ENCODE assay signal across 19 cellular contexts in genomic region chr1:23895082-23895481, GRCh38. TPM values are rescaled to one million over a fixed set of nuclear protein-coding genes. Genes with fewer than 3 reads are reported as not detected.
DNase-seq lines count a peak whose midpoint lies in the region; ATAC-seq and TF ChIP-seq lines count a peak whose summit lies in the region.
"Had no signal": no experiment of that assay in that cellular context is flagged by ENCODE, and none has a peak within 500 bp of the region (broad histone marks: within the 10 kb centered on the region; RNA-seq: fewer than 3 reads in every experiment).

No MANE protein-coding gene starts in this region.

- peak overlapping the region; percentile 16 to 77 (median 36) for H3K4me3 Mint-ChIP-seq in IgD-negative memory B cell
- H3K4me3 Mint-ChIP-seq in dendritic cell treated with granulocyte-macrophage colony-stimulating factor and Interleukin-4, amounts not matched to agents 40 ng/mL and 50 ng/mL, for 4 days: no peak overlapping the region
- peak overlapping the region in 1 of 2 donors; percentile 17 for H3K4me3 Mint-ChIP-seq in stimulated activated naive B cell treated with anti-CD40 and anti-IgM and Interleukin-4, amounts not matched to agents 10 μg/mL and 1 μg/mL and 100 μg/mL, for 72 hours
- H3K4me3 Mint-ChIP-seq: CD4-positive, CD25-positive, alpha-beta regulatory T cell had no signal

- TF ChIP-seq CTCF in sigmoid colon (IDR thresholded peaks at IDR 0.05): no peak

- no peaks in the 10 kb centered on the region for H3K36me3 ChIP-seq in sigmoid colon
- H3K36me3 ChIP-seq: HAP-1, SJCRH30 had no signal

- H3K36me3 Mint-ChIP-seq in IgD-negative memory B cell: peaks cover 13% of the 10 kb centered on the region
- no peaks in the 10 kb centered on the region for H3K36me3 Mint-ChIP-seq in dendritic cell treated with granulocyte-macrophage colony-stimulating factor and Interleukin-4, amounts not matched to agents 40 ng/mL and 50 ng/mL, for 4 days (ENCODE audit: low read depth)
- peaks cover 48 to 67% of the 10 kb centered on the region in 2 donors for H3K36me3 Mint-ChIP-seq in stimulated activated naive B cell treated with anti-CD40 and anti-IgM and Interleukin-4, amounts not matched to agents 10 μg/mL and 1 μg/mL and 100 μg/mL, for 72 hours
- H3K36me3 Mint-ChIP-seq: CD4-positive, CD25-positive, alpha-beta regulatory T cell had no signal

- H3K4me3 ChIP-seq in sigmoid colon: no peak overlapping the region
- H3K4me3 ChIP-seq: GM12878, HAP-1, SJCRH30 had no signal

- no peak overlapping the region for H3K27ac ChIP-seq in sigmoid colon
- H3K27ac ChIP-seq: SJCRH30 had no signal

- H3K9me3 ChIP-seq in sigmoid colon: no peaks in the 10 kb centered on the region
- H3K9me3 ChIP-seq: HAP-1, SJCRH30 had no signal

- peaks cover 39 to 58% (median 51%) of the 10 kb centered on the region in 3 donors for H3K4me1 Mint-ChIP-seq in IgD-negative memory B cell
- peaks cover 69% of the 10 kb centered on the region for H3K4me1 Mint-ChIP-seq in dendritic cell treated with granulocyte-macrophage colony-stimulating factor and Interleukin-4, amounts not matched to agents 40 ng/mL and 50 ng/mL, for 4 days (ENCODE audit: low read depth)
- peaks cover 51 to 89% of the 10 kb centered on the region in 2 donors for H3K4me1 Mint-ChIP-seq in stimulated activated naive B cell treated with anti-CD40 and anti-IgM and Interleukin-4, amounts not matched to agents 10 μg/mL and 1 μg/mL and 100 μg/mL, for 72 hours

- no peak for TF ChIP-seq EP300 in sigmoid colon (IDR thresholded peaks at IDR 0.05)

- H3K27me3 ChIP-seq in sigmoid colon: no peaks in the 10 kb centered on the region

- peak in 1 of 2 donors; percentile 11 for ATAC-seq in stimulated activated naive B cell treated with anti-CD40 and anti-IgM and Interleukin-4, amounts not matched to agents 10 μg/mL and 1 μg/mL and 100 μg/mL, for 72 hours (replicated peaks)
- no peak for ATAC-seq in GM19463 (IDR thresholded peaks at IDR 0.05; ENCODE audit: unreplicated experiment)
- ATAC-seq: GM12878 had no signal

- TF ChIP-seq POLR2A in sigmoid colon (IDR thresholded peaks at IDR 0.05): no peak

- peak overlapping the region in 2 of 3 donors; percentile 18 to 86 for H3K27ac Mint-ChIP-seq in IgD-negative memory B cell
- H3K27ac Mint-ChIP-seq in dendritic cell treated with granulocyte-macrophage colony-stimulating factor and Interleukin-4, amounts not matched to agents 40 ng/mL and 50 ng/mL, for 4 days: peak overlapping the region; percentile 93
- H3K27ac Mint-ChIP-seq in stimulated activated naive B cell treated with anti-CD40 and anti-IgM and Interleukin-4, amounts not matched to agents 10 μg/mL and 1 μg/mL and 100 μg/mL, for 72 hours: peak overlapping the region; percentile 86

- 82 to 85% methylated on average over 5 of the region's 5 CpGs for WGBS in sigmoid colon, 2 donors

- H3K9me3 Mint-ChIP-seq in IgD-negative memory B cell: no peaks in the 10 kb centered on the region
- no peaks in the 10 kb centered on the region for H3K9me3 Mint-ChIP-seq in dendritic cell treated with granulocyte-macrophage colony-stimulating factor and Interleukin-4, amounts not matched to agents 40 ng/mL and 50 ng/mL, for 4 days
- no peaks in the 10 kb centered on the region for H3K9me3 Mint-ChIP-seq in stimulated activated naive B cell treated with anti-CD40 and anti-IgM and Interleukin-4, amounts not matched to agents 10 μg/mL and 1 μg/mL and 100 μg/mL, for 72 hours

- H3K27me3 Mint-ChIP-seq in IgD-negative memory B cell: no peaks in the 10 kb centered on the region
- H3K27me3 Mint-ChIP-seq in dendritic cell treated with granulocyte-macrophage colony-stimulating factor and Interleukin-4, amounts not matched to agents 40 ng/mL and 50 ng/mL, for 4 days: peaks cover 4% of the 10 kb centered on the region
- H3K27me3 Mint-ChIP-seq in stimulated activated naive B cell treated with anti-CD40 and anti-IgM and Interleukin-4, amounts not matched to agents 10 μg/mL and 1 μg/mL and 100 μg/mL, for 72 hours: no peaks in the 10 kb centered on the region

- H3K4me1 ChIP-seq in sigmoid colon: no peaks in the 10 kb centered on the region
- H3K4me1 ChIP-seq: SJCRH30 had no signal

- intact Hi-C loops in dendritic cell treated with granulocyte-macrophage colony-stimulating factor and Interleukin-4, amounts not matched to agents 40 ng/mL and 50 ng/mL, for 4 days (cut with micrococcal nuclease): no loop called here
- intact Hi-C loops in sigmoid colon (cut with DNase I): no loop called here

- DNase-seq in SIG-M5 treated with dmso at 0.1 percent for 504 hours (lab: John Stamatoyannopoulos, UW; ENCODE audit: unreplicated experiment) (peak; percentile 52), SIG-M5 (lab: John Stamatoyannopoulos, UW) (no peak), sigmoid colon (no peak)
- no peak for DNase-seq in stimulated activated naive B cell treated with anti-CD40 and anti-IgM and Interleukin-4, amounts not matched to agents 10 μg/mL and 1 μg/mL and 100 μg/mL, for 72 hours
- no peak for DNase-seq in activated naive CD4-positive, alpha-beta T cell treated with Interleukin-2 at 50 U/mL for 16 hours
- DNase-seq: CD4-positive, CD25-positive, alpha-beta regulatory T cell; NCI-H1105 treated with DMSO at 0.1 percent for 48 hours; NCI-H187; NCI-H446; NCI-H774; SJCRH30 had no signal

RNA-seq across cellular contexts. Expression of gene CNR2, which starts 18.1 kb away (rescaled TPM):
- 52.1 TPM for polyA plus RNA-seq in IgD-negative memory B cell
- not detected for total RNA-seq in sigmoid colon
- polyA plus RNA-seq in sigmoid colon: 1 to 10 TPM in 1 of 3 donors, under 1 TPM in 1, not detected in 1; 0.23 to 4.2 TPM
- total RNA-seq: A172, G401, HT1080, SJCRH30 had no signal

RNA-seq across cellular contexts. Expression of gene FUCA1, which starts 27.0 kb away (rescaled TPM):
- 14.7 TPM for polyA plus RNA-seq in IgD-negative memory B cell
- total RNA-seq in sigmoid colon: 10 to 100 TPM; 14.1 to 28.9 (median 21.8) TPM
- 100 to 1,000 TPM in 1 of 3 donors, 10 to 100 TPM in 2; 46.2 to 260 (median 83.1) TPM for polyA plus RNA-seq in sigmoid colon

Comparison
In these comparisons a context has a peak if more than half of its experiments do, and no peak if none do; other contexts are left out.
1. RNA of gene CNR2, which starts 18.1 kb away (polyA plus RNA-seq): 52.1 TPM in IgD-negative memory B cell (single experiment); 0.23 to 4.2 TPM in sigmoid colon; every median in the first group is over 10 times any median in the second.
2. Peak in every context shown above with its lines, with median percentiles within 50 percentile points of each other: H3K27ac Mint-ChIP-seq.